Comparison of ENCODE assay signal across 8 cellular contexts in the genomic region with DNA sequence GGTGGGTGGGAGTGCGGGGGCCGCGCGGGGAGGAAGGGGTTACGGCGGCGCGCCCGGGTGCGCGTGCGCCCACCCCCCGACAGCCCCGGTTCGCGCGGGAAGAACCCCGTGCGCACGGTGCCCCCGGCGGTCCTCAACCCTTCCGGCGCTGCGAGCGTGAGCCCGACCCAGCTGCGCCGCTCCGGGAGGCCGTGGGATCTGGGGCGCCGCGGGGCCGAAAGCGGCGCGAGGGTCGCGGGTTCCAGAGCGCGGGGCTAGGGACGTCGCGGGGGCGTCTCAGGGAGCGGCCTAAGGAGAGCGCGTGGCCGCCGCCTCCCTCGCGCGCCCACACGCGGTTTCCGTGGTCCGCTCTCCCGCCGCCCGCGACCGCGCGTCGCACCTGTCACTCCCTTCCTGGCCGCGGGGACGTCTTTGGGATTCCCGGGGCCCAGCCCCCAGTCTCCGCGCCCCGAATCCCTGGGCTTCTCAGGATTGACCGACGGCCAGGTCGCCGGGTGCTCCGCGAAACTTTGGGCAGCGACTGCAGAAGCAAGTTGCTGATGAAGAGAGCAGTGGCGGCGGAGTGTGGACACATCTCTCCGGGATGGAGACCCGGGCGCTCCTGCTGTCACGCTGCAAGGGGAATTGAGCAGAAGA. TPM values are rescaled to one million over a fixed set of nuclear protein-coding genes. Genes with fewer than 3 reads are reported as not detected.
DNase-seq lines count a peak whose midpoint lies in the region; ATAC-seq and TF ChIP-seq lines count a peak whose summit lies in the region.

No MANE protein-coding gene starts in this region.

- H3K9me3 ChIP-seq in adipocyte (ENCODE audit: control insufficient read depth, low read length) (no peaks in the 10 kb centered on the region), left ventricle myocardium inferior (replicated peaks) (no peaks in the 10 kb centered on the region)

- TF ChIP-seq CTCF in GM13977 (IDR thresholded peaks at IDR 0.05; ENCODE audit: extremely low read depth, insufficient read depth, missing control alignments) (peak; percentile 7), left ventricle myocardium inferior (IDR thresholded peaks at IDR 0.05; ENCODE audit: borderline replicate concordance) (no peak), progenitor cell of endocrine pancreas (IDR thresholded peaks at IDR 0.05; ENCODE audit: unreplicated experiment) (no peak)

- H3K9ac ChIP-seq in adipocyte (ENCODE audit: low read length), result peak overlapping the region; percentile 90

- H3K9me3 Mint-ChIP-seq in progenitor cell of endocrine pancreas (ENCODE audit: low read depth), result no peaks in the 10 kb centered on the region

- ATAC-seq in HG02642 (IDR thresholded peaks at IDR 0.05; ENCODE audit: poor library complexity, unreplicated experiment), result peak; percentile 33

- H3K4me1 ChIP-seq in adipocyte (ENCODE audit: control insufficient read depth, insufficient read depth, low read length) (peaks cover 14% of the 10 kb centered on the region), left ventricle myocardium inferior (peaks cover 57% of the 10 kb centered on the region)

- H3K27ac Mint-ChIP-seq in progenitor cell of endocrine pancreas, result peak overlapping the region; percentile 96

- intact Hi-C loops in left ventricle myocardium inferior (cut with micrococcal nuclease), result no loop called here

- H3K27me3 ChIP-seq in adipocyte (replicated peaks; ENCODE audit: control insufficient read depth, insufficient read depth, low read length), result no peaks in the 10 kb centered on the region
- H3K27me3 ChIP-seq in left ventricle myocardium inferior (ENCODE audit: low read depth), result no peaks in the 10 kb centered on the region

- peaks cover 22% of the 10 kb centered on the region for H3K4me1 Mint-ChIP-seq in progenitor cell of endocrine pancreas (ENCODE audit: low read depth)

- no peaks in the 10 kb centered on the region for H3K27me3 Mint-ChIP-seq in progenitor cell of endocrine pancreas

- DNase-seq in GM13977 (ENCODE audit: low spot score) (peak; percentile 61), RPMI8226 (peak; percentile 63), adipocyte (ENCODE audit: low read depth) (peak; percentile 71), left ventricle myocardium inferior (peak; percentile 30), progenitor cell of endocrine pancreas (ENCODE audit: low spot score, unreplicated experiment) (peak; percentile 35), NCI-H226 (no peak)
- no peak for DNase-seq in NK-92 treated with Interleukin-12 subunit alpha and Interleukin-12 subunit beta, amount 100 ng/mL, for 24 hours (lab: John Stamatoyannopoulos, UW)

- peaks cover 14% of the 10 kb centered on the region for H3K36me3 Mint-ChIP-seq in progenitor cell of endocrine pancreas (ENCODE audit: insufficient read depth)

- peak overlapping the region; percentile 98 for H3K4me3 Mint-ChIP-seq in progenitor cell of endocrine pancreas (ENCODE audit: low read depth)

- H3K36me3 ChIP-seq in adipocyte (ENCODE audit: control insufficient read depth, insufficient read depth, low read length, severe bottlenecking), result peaks cover 13% of the 10 kb centered on the region
- H3K36me3 ChIP-seq in left ventricle myocardium inferior, result peaks cover 11% of the 10 kb centered on the region

- peak overlapping the region; percentile 95 for H3K27ac ChIP-seq in left ventricle myocardium inferior (replicated peaks)

- peak overlapping the region; percentile 89 for H3K4me3 ChIP-seq in adipocyte (ENCODE audit: low read length)
- H3K4me3 ChIP-seq in left ventricle myocardium inferior, result peak overlapping the region; percentile 99

- in situ Hi-C loops in GM13977 (cut with MboI; ENCODE audit: low pct_unique_long_range_greater_than_20kb, low sequenced_read_pairs, unreplicated experiment), result loop anchor here (10.0 kb wide), 1 partner anchor 111 kb away; the partner anchor contains the start of gene CENPM

RNA-seq across cellular contexts. Expression of gene SREBF2, which starts 0.6 kb away (rescaled TPM):
- total RNA-seq in left ventricle myocardium inferior (74.5 TPM), progenitor cell of endocrine pancreas (154 and 156 TPM in 2 replicates)

RNA-seq across cellular contexts. Expression of gene CCDC134, which starts 33.0 kb away (rescaled TPM):
- 3.9 TPM for total RNA-seq in left ventricle myocardium inferior
- 23.3 and 24.2 TPM in 2 replicates for total RNA-seq in progenitor cell of endocrine pancreas

Comparison
In these comparisons a context has a peak if more than half of its experiments do, and no peak if none do; other contexts are left out.
1. DNase-seq: peak in GM13977 (single experiment), RPMI8226 (single experiment), adipocyte (single experiment), left ventricle myocardium inferior (single experiment) and progenitor cell of endocrine pancreas (single experiment); none in NK-92 treated with Interleukin-12 subunit alpha and Interleukin-12 subunit beta, amount 100 ng/mL, for 24 hours (single experiment) and NCI-H226 (single experiment).